In the genomic region with DNA sequence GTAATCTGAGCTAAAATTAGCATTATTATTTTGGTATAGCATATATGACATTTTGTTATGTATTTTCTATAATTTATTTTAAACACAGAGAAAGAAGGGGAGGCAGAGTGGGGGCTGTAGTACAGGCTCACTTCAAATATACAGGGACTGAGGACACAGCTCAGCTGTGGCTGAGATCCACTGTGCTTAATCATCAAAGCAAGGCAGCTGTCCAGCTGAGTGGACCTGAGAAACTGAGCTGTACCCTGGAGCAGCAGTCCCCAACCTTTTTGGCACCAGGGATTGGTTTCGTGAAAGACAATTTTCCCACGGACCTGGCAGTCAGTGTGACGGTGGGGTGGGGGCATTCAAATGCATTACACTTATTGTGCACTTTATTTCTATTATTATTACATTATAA, we compare ENCODE assay signal across 27 cellular contexts.
"Had no signal": no experiment of that assay in that cellular context is flagged by ENCODE, and none has a peak within 500 bp of the region (broad histone marks: within the 10 kb centered on the region; RNA-seq: fewer than 3 reads in every experiment).

No MANE protein-coding gene starts in this region.

- H3K27me3 ChIP-seq: body of pancreas, SJSA1 had no signal

- H3K36me3 Mint-ChIP-seq: activated naive CD4-positive, alpha-beta T cell treated with anti-CD3 and anti-CD28 coated beads, Interleukin-2, amount 50 U/mL, for 24 hours; T-cell had no signal

- H3K27ac ChIP-seq: body of pancreas, SJSA1 had no signal

- ATAC-seq: activated CD8-positive, alpha-beta memory T cell treated with anti-CD3 and anti-CD28 coated beads, Interleukin-2, amount 10 ng/mL, durations not matched to agents 7 days and 5 days; activated naive CD8-positive, alpha-beta T cell treated with anti-CD3 and anti-CD28 coated beads, Interleukin-2, amount 50 U/mL, for 24 hours; body of pancreas; T-cell had no signal

- H3K27me3 Mint-ChIP-seq: activated CD4-positive, alpha-beta T cell treated with anti-CD3 and anti-CD28 coated beads, Interleukin-2, amount 10 ng/mL, durations not matched to agents 24 days and 14 days; activated CD8-positive, alpha-beta memory T cell treated with anti-CD3 and anti-CD28 coated beads, Interleukin-2, amount 10 ng/mL, durations not matched to agents 7 days and 5 days; activated naive CD4-positive, alpha-beta T cell treated with anti-CD3 and anti-CD28 coated beads, Interleukin-2, amount 50 U/mL, for 24 hours; activated naive CD8-positive, alpha-beta T cell treated with anti-CD3 and anti-CD28 coated beads, Interleukin-2, amount 50 U/mL, for 24 hours; activated T-cell treated with anti-CD3 and anti-CD28 coated beads, Interleukin-2, amount 50 U/mL, for 24 hours; central memory CD8-positive, alpha-beta T cell; T-cell had no signal

- DNase-seq: activated B cell treated with CpG ODN at 0.5 μM for 24 hours; activated CD4-positive, alpha-beta T cell treated with anti-CD3 and anti-CD28 coated beads for 1 hour; activated CD4-positive, alpha-beta T cell treated with anti-CD3 and anti-CD28 coated beads, Interleukin-2, amount 50 U/mL, for 48 hours; activated CD8-positive, alpha-beta memory T cell treated with anti-CD3 and anti-CD28 coated beads, Interleukin-2, amount 10 ng/mL, durations not matched to agents 7 days and 5 days; activated effector memory CD4-positive, alpha-beta T cell treated with Interleukin-2 at 50 U/mL for 16 hours; activated naive CD4-positive, alpha-beta T cell; activated naive CD8-positive, alpha-beta T cell treated with anti-CD3 and anti-CD28 coated beads, Interleukin-2, amount 50 U/mL, for 24 hours; activated T-cell treated with anti-CD3 and anti-CD28 coated beads, Interleukin-2, amount 50 U/mL, for 24 hours; aorta; body of pancreas; MM.1S; NCI-H1105; NCI-H1436; NCI-H1694 treated with DMSO at 0.1 percent for 48 hours; NCI-H2081; NCI-H510A treated with DMSO at 0.1 percent for 48 hours; NCI-H69; NK-92 treated with Interleukin-12 subunit alpha and Interleukin-12 subunit beta, amount 100 ng/mL, for 24 hours; SHP77; T-cell; T-helper 2 cell; T1000 had no signal

- H3K4me3 Mint-ChIP-seq: activated B cell treated with CpG ODN at 0.5 μM for 24 hours; activated CD4-positive, alpha-beta T cell treated with anti-CD3 and anti-CD28 coated beads, Interleukin-2, amount 10 ng/mL, durations not matched to agents 24 days and 14 days; activated CD8-positive, alpha-beta memory T cell treated with anti-CD3 and anti-CD28 coated beads, Interleukin-2, amount 10 ng/mL, durations not matched to agents 7 days and 5 days; activated naive CD4-positive, alpha-beta T cell treated with anti-CD3 and anti-CD28 coated beads, Interleukin-2, amount 50 U/mL, for 24 hours; activated naive CD8-positive, alpha-beta T cell treated with anti-CD3 and anti-CD28 coated beads, Interleukin-2, amount 50 U/mL, for 24 hours; activated T-cell treated with anti-CD3 and anti-CD28 coated beads, Interleukin-2, amount 50 U/mL, for 24 hours; activated T-helper 1 cell treated with anti-CD3 and anti-CD28 coated beads, Interleukin-12 subunit alpha, Interleukin-12 subunit beta, Interleukin-2, Interleukin-4 antibody, amounts not matched to agents 30 ng/mL and 10 ng/mL and 1 ng/mL, durations not matched to agents 14 hours and 24 hours and 36 hours; central memory CD8-positive, alpha-beta T cell; T-cell had no signal

- H3K27ac Mint-ChIP-seq: activated B cell treated with CpG ODN at 0.5 μM for 24 hours; activated CD4-positive, alpha-beta T cell treated with anti-CD3 and anti-CD28 coated beads, Interleukin-2, amount 10 ng/mL, durations not matched to agents 24 days and 14 days; activated CD8-positive, alpha-beta memory T cell treated with anti-CD3 and anti-CD28 coated beads, Interleukin-2, amount 10 ng/mL, durations not matched to agents 7 days and 5 days; activated naive CD4-positive, alpha-beta T cell treated with anti-CD3 and anti-CD28 coated beads, Interleukin-2, amount 50 U/mL, for 24 hours; activated naive CD8-positive, alpha-beta T cell treated with anti-CD3 and anti-CD28 coated beads, Interleukin-2, amount 50 U/mL, for 24 hours; activated T-cell treated with anti-CD3 and anti-CD28 coated beads, Interleukin-2, amount 50 U/mL, for 24 hours; activated T-helper 1 cell treated with anti-CD3 and anti-CD28 coated beads, Interleukin-12 subunit alpha, Interleukin-12 subunit beta, Interleukin-2, Interleukin-4 antibody, amounts not matched to agents 30 ng/mL and 10 ng/mL and 1 ng/mL, durations not matched to agents 14 hours and 24 hours and 36 hours; T-cell had no signal

- H3K4me3 ChIP-seq: body of pancreas, SJSA1 had no signal

- H3K4me1 Mint-ChIP-seq: activated B cell treated with CpG ODN at 0.5 μM for 24 hours; central memory CD8-positive, alpha-beta T cell; T-cell had no signal

- H3K9me3 Mint-ChIP-seq: activated T-cell treated with anti-CD3 and anti-CD28 coated beads, Interleukin-2, amount 50 U/mL, for 24 hours; central memory CD8-positive, alpha-beta T cell had no signal

- H3K9me3 ChIP-seq: body of pancreas, SJSA1 had no signal

- H3K36me3 ChIP-seq: SJSA1 had no signal

- H3K4me1 ChIP-seq: body of pancreas, SJSA1 had no signal
